In genomic region chr1:17618558-17619247, GRCh38 we compare ENCODE assay signal across 14 cellular contexts.
DNase-seq lines count a peak whose midpoint lies in the region; ATAC-seq and TF ChIP-seq lines count a peak whose summit lies in the region.
"Had no signal": no experiment of that assay in that cellular context is flagged by ENCODE, and none has a peak within 500 bp of the region (broad histone marks: within the 10 kb centered on the region; RNA-seq: fewer than 3 reads in every experiment).

No MANE protein-coding gene starts in this region.

- H3K4me3 Mint-ChIP-seq in HFFc6, result peak overlapping the region; percentile 95
- H3K4me3 Mint-ChIP-seq: CD4-positive, alpha-beta memory T cell had no signal

- H3K27ac ChIP-seq in esophagus muscularis mucosa (replicated peaks in 1 of 4) (peak overlapping the region; percentile 85 to 89 (median 87)), suprapubic skin (peak overlapping the region; percentile 75)

- H3K36me3 Mint-ChIP-seq in HFFc6 (ENCODE audit: low read depth), result peaks cover 17% of the 10 kb centered on the region; the same call in 1 of the 2 replicates
- H3K36me3 Mint-ChIP-seq: CD4-positive, alpha-beta memory T cell had no signal

- H3K27me3 ChIP-seq in esophagus muscularis mucosa, result no peaks in the 10 kb centered on the region
- H3K27me3 ChIP-seq in mononuclear cell (ENCODE audit: insufficient read depth, low read length), result no peaks in the 10 kb centered on the region
- H3K27me3 ChIP-seq in suprapubic skin, result no peaks in the 10 kb centered on the region
- H3K27me3 ChIP-seq: MG63 had no signal

- no peak for DNase-seq in HFFc6
- DNase-seq in esophagus muscularis mucosa (ENCODE audit: extremely low spot score), result no peak
- DNase-seq in suprapubic skin (ENCODE audit: low spot score in 2 of 2), result no peak
- DNase-seq in activated T-cell treated with anti-CD3 and anti-CD28 coated beads, Interleukin-2, amount 50 U/mL, for 1 hour, result no peak
- no peak for DNase-seq in AML-193 (lab: John Stamatoyannopoulos, UW)
- DNase-seq in iPS-NIHi7 (ENCODE audit: extremely low spot score), result no peak
- DNase-seq: CD4-positive, alpha-beta memory T cell; effector memory CD8-positive, alpha-beta T cell; MG63; NCI-H2171 treated with DMSO at 0.1 percent for 48 hours; OCI-M1; stimulated activated CD8-positive, alpha-beta memory T cell treated with anti-CD3 and anti-CD28 coated beads, Interleukin-4, amount 100 ng/mL, for 48 hours had no signal

- H3K4me1 ChIP-seq in esophagus muscularis mucosa (peaks cover 29 to 61% (median 52%) of the 10 kb centered on the region in 4 donors), mononuclear cell (ENCODE audit: insufficient read depth, low read length) (peaks cover 46% of the 10 kb centered on the region), suprapubic skin (peaks cover 15% of the 10 kb centered on the region)

- TF ChIP-seq EP300 in esophagus muscularis mucosa (IDR thresholded peaks at IDR 0.05), result no peak
- no peak for TF ChIP-seq EP300 in suprapubic skin (IDR thresholded peaks at IDR 0.05)

- no peak for ATAC-seq in HG02623 (IDR thresholded peaks at IDR 0.05; ENCODE audit: unreplicated experiment)
- ATAC-seq: effector memory CD8-positive, alpha-beta T cell had no signal

- H3K4me3 ChIP-seq in esophagus muscularis mucosa, result peak overlapping the region; percentile 39 to 55 (median 43)
- peak overlapping the region; percentile 48 for H3K4me3 ChIP-seq in mononuclear cell (ENCODE audit: low read length)
- peak overlapping the region; percentile 34 for H3K4me3 ChIP-seq in suprapubic skin
- H3K4me3 ChIP-seq: MG63 had no signal

- H3K36me3 ChIP-seq in esophagus muscularis mucosa (peaks cover 24 to 65% (median 50%) of the 10 kb centered on the region in 4 donors), suprapubic skin (peaks cover 43% of the 10 kb centered on the region)

- peaks cover 2% of the 10 kb centered on the region for H3K27me3 Mint-ChIP-seq in HFFc6 (ENCODE audit: insufficient read depth)

- H3K4me1 Mint-ChIP-seq in HFFc6 (ENCODE audit: low read depth), result peaks cover 20% of the 10 kb centered on the region
- H3K4me1 Mint-ChIP-seq: CD4-positive, alpha-beta memory T cell had no signal

- H3K27ac Mint-ChIP-seq in HFFc6, result peak overlapping the region; percentile 89
- H3K27ac Mint-ChIP-seq: CD4-positive, alpha-beta memory T cell; effector memory CD8-positive, alpha-beta T cell had no signal

- TF ChIP-seq CTCF in HFFc6 (IDR thresholded peaks at IDR 0.05) (no peak), esophagus muscularis mucosa (IDR thresholded peaks at IDR 0.05) (no peak), suprapubic skin (IDR thresholded peaks at IDR 0.05) (no peak)

- WGBS in esophagus muscularis mucosa, result 49% methylated on average over 12 of the region's 19 CpGs
- 78% methylated on average over 18 of the region's 19 CpGs for WGBS in suprapubic skin

- TF ChIP-seq POLR2A in esophagus muscularis mucosa (IDR thresholded peaks at IDR 0.05; ENCODE audit: low read depth) (no peak), suprapubic skin (IDR thresholded peaks at IDR 0.05) (no peak)

- intact Hi-C loops in esophagus muscularis mucosa (cut with DNase I), result no loop called here

- H3K9me3 ChIP-seq in esophagus muscularis mucosa, result no peaks in the 10 kb centered on the region
- H3K9me3 ChIP-seq in mononuclear cell (ENCODE audit: low read depth, low read length), result no peaks in the 10 kb centered on the region
- H3K9me3 ChIP-seq in suprapubic skin, result no peaks in the 10 kb centered on the region
- H3K9me3 ChIP-seq: MG63 had no signal

- no peaks in the 10 kb centered on the region for H3K9me3 Mint-ChIP-seq in HFFc6
- H3K9me3 Mint-ChIP-seq: CD4-positive, alpha-beta memory T cell; effector memory CD8-positive, alpha-beta T cell had no signal
